In the genomic region with DNA sequence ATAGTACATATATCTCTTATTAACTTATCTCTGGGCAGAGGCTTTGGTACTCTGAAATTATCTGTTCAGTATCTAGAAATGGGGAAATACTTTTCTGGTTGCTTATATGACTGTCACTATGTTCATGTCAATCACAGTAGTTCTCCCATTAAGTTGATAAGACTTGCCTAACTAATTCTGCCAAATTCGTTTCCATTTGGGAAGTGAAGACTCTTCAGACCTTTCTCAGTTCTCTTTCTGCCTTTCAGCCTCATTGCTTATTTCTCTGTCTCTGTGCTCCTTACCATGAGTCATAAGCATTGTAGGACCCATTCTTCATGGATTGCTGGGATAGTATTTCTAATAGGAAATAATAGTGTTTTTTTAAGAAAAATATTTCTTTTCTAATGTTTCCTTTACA, we compare ENCODE assay signal across 28 cellular contexts.
A peak's percentile ranks its signal among the peaks of the same experiment; 100 is the strongest.
DNase-seq lines count a peak whose midpoint lies in the region; ATAC-seq and TF ChIP-seq lines count a peak whose summit lies in the region.
"Had no signal": no experiment of that assay in that cellular context is flagged by ENCODE, and none has a peak within 500 bp of the region (broad histone marks: within the 10 kb centered on the region; RNA-seq: fewer than 3 reads in every experiment).

No MANE protein-coding gene starts in this region.

- ATAC-seq in activated B cell treated with CpG ODN at 0.5 μM for 24 hours (ENCODE audit: low read depth): peak; percentile 25
- ATAC-seq in stimulated activated naive B cell treated with anti-CD40 and anti-IgM and Interleukin-4, amounts not matched to agents 10 μg/mL and 1 μg/mL and 100 μg/mL, for 72 hours (replicated peaks): peak; percentile 88
- ATAC-seq in natural killer cell treated with Interleukin-12 subunit alpha and Interleukin-12 subunit beta and Interleukin-15 and Interleukin-18, amount 100 ng/mL, for 72 hours: no peak
- ATAC-seq: activated T-cell treated with anti-CD3 and anti-CD28 coated beads, Interleukin-2, amount 50 U/mL, for 72 hours; heart right ventricle had no signal

- H3K4me3 Mint-ChIP-seq in activated B cell treated with CpG ODN at 0.5 μM for 24 hours: no peak overlapping the region
- no peak overlapping the region for H3K4me3 Mint-ChIP-seq in stimulated activated naive B cell treated with anti-CD40 and anti-IgM and Interleukin-4, amounts not matched to agents 10 μg/mL and 1 μg/mL and 100 μg/mL, for 72 hours
- no peak overlapping the region for H3K4me3 Mint-ChIP-seq in natural killer cell treated with Interleukin-12 subunit alpha and Interleukin-12 subunit beta and Interleukin-15 and Interleukin-18, amount 100 ng/mL, for 72 hours
- H3K4me3 Mint-ChIP-seq: activated CD4-positive, alpha-beta T cell treated with anti-CD3 and anti-CD28 coated beads for 36 hours; activated T-cell treated with anti-CD3 and anti-CD28 coated beads, Interleukin-2, amount 50 U/mL, for 72 hours; naive B cell; stimulated activated naive CD8-positive, alpha-beta T cell treated with anti-CD3 and anti-CD28 coated beads, Interleukin-15, Interleukin-2, amounts not matched to agents 100 ng/mL and 50 ng/mL, for 24 hours had no signal

- no peaks in the 10 kb centered on the region for H3K27me3 Mint-ChIP-seq in activated B cell treated with CpG ODN at 0.5 μM for 24 hours
- H3K27me3 Mint-ChIP-seq in stimulated activated naive B cell treated with anti-CD40 and anti-IgM and Interleukin-4, amounts not matched to agents 10 μg/mL and 1 μg/mL and 100 μg/mL, for 72 hours: no peaks in the 10 kb centered on the region
- no peaks in the 10 kb centered on the region for H3K27me3 Mint-ChIP-seq in natural killer cell treated with Interleukin-12 subunit alpha and Interleukin-12 subunit beta and Interleukin-15 and Interleukin-18, amount 100 ng/mL, for 72 hours
- H3K27me3 Mint-ChIP-seq: activated CD4-positive, alpha-beta T cell treated with anti-CD3 and anti-CD28 coated beads for 36 hours; naive B cell; stimulated activated naive CD8-positive, alpha-beta T cell treated with anti-CD3 and anti-CD28 coated beads, Interleukin-15, Interleukin-2, amounts not matched to agents 100 ng/mL and 50 ng/mL, for 24 hours had no signal

- intact Hi-C loops in activated B cell treated with CpG ODN at 0.5 μM for 24 hours (cut with micrococcal nuclease): loop anchor here (2.0 kb wide), 1 partner anchor 14 kb away; no protein-coding TSS in a partner anchor

- no peak for TF ChIP-seq CTCF in activated B cell treated with CpG ODN at 0.5 μM for 24 hours (IDR thresholded peaks at IDR 0.05)

- DNase-seq in NOMO-1 treated with DMSO at 0.1 percent for 48 hours (lab: John Stamatoyannopoulos, UW; ENCODE audit: unreplicated experiment) (peak; percentile 43), NOMO-1 treated with dmso at 0.1 percent for 144 hours (lab: John Stamatoyannopoulos, UW; ENCODE audit: unreplicated experiment) (no peak), MV-4-11 (lab: John Stamatoyannopoulos, UW) (peak; percentile 83), activated B cell treated with CpG ODN at 0.5 μM for 24 hours (no peak), LoVo (ENCODE audit: low spot score) (no peak), SK-N-DZ (ENCODE audit: low spot score) (no peak)
- no peak for DNase-seq in stimulated activated naive B cell treated with anti-CD40 and anti-IgM and Interleukin-4, amounts not matched to agents 10 μg/mL and 1 μg/mL and 100 μg/mL, for 72 hours
- no peak for DNase-seq in natural killer cell treated with Interleukin-12 subunit alpha and Interleukin-12 subunit beta and Interleukin-15 and Interleukin-18, amount 100 ng/mL, for 72 hours (ENCODE audit: low spot score)
- DNase-seq: activated CD4-positive, alpha-beta T cell treated with anti-CD3 and anti-CD28 coated beads for 36 hours; activated naive CD4-positive, alpha-beta T cell treated with anti-CD3 and anti-CD28 coated beads, Interleukin-2, amount 50 U/mL, for 16 hours; activated T-cell treated with anti-CD3 and anti-CD28 coated beads, Interleukin-2, amount 50 U/mL, for 72 hours; AML-193; central memory CD4-positive, alpha-beta T cell; DND-41; heart right ventricle; KG1; mesendoderm; naive B cell; NCI-H1092; NCI-H2029 treated with DMSO at 0.1 percent for 48 hours; NCI-H446; NK-92 treated with Interleukin-12 subunit alpha and Interleukin-12 subunit beta, amount 100 ng/mL, for 24 hours; retina; spleen; stimulated activated CD4-positive, alpha-beta T cell treated with anti-CD3 and anti-CD28 coated beads, Interleukin-4, amount 100 ng/mL, for 24 hours; T1000; thyroid gland had no signal

- POLR2A ChIA-PET in activated B cell treated with CpG ODN at 0.5 μM for 24 hours (lab: Charles Lee): interaction anchor here (0.6 kb wide), 1 partner anchor 25 kb away, joined by 4 read pairs; no protein-coding TSS in a partner anchor

- CTCF ChIA-PET in activated B cell treated with CpG ODN at 0.5 μM for 24 hours (lab: Charles Lee): no interaction called here

- no peak overlapping the region for H3K27ac Mint-ChIP-seq in activated B cell treated with CpG ODN at 0.5 μM for 24 hours
- peak overlapping the region; percentile 38 for H3K27ac Mint-ChIP-seq in stimulated activated naive B cell treated with anti-CD40 and anti-IgM and Interleukin-4, amounts not matched to agents 10 μg/mL and 1 μg/mL and 100 μg/mL, for 72 hours
- no peak overlapping the region for H3K27ac Mint-ChIP-seq in natural killer cell treated with Interleukin-12 subunit alpha and Interleukin-12 subunit beta and Interleukin-15 and Interleukin-18, amount 100 ng/mL, for 72 hours
- H3K27ac Mint-ChIP-seq: stimulated activated naive CD8-positive, alpha-beta T cell treated with anti-CD3 and anti-CD28 coated beads, Interleukin-15, Interleukin-2, amounts not matched to agents 100 ng/mL and 50 ng/mL, for 24 hours had no signal

- peaks cover 35% of the 10 kb centered on the region for H3K4me1 Mint-ChIP-seq in activated B cell treated with CpG ODN at 0.5 μM for 24 hours
- peaks cover 26 to 43% of the 10 kb centered on the region in 2 donors for H3K4me1 Mint-ChIP-seq in stimulated activated naive B cell treated with anti-CD40 and anti-IgM and Interleukin-4, amounts not matched to agents 10 μg/mL and 1 μg/mL and 100 μg/mL, for 72 hours
- peaks cover 2 to 13% of the 10 kb centered on the region in 2 donors for H3K4me1 Mint-ChIP-seq in natural killer cell treated with Interleukin-12 subunit alpha and Interleukin-12 subunit beta and Interleukin-15 and Interleukin-18, amount 100 ng/mL, for 72 hours (ENCODE audit: low read depth in 2 of 2)

- no peaks in the 10 kb centered on the region for H3K9me3 Mint-ChIP-seq in activated B cell treated with CpG ODN at 0.5 μM for 24 hours
- no peaks in the 10 kb centered on the region for H3K9me3 Mint-ChIP-seq in stimulated activated naive B cell treated with anti-CD40 and anti-IgM and Interleukin-4, amounts not matched to agents 10 μg/mL and 1 μg/mL and 100 μg/mL, for 72 hours
- no peaks in the 10 kb centered on the region for H3K9me3 Mint-ChIP-seq in natural killer cell treated with Interleukin-12 subunit alpha and Interleukin-12 subunit beta and Interleukin-15 and Interleukin-18, amount 100 ng/mL, for 72 hours
- H3K9me3 Mint-ChIP-seq: activated T-cell treated with anti-CD3 and anti-CD28 coated beads, Interleukin-2, amount 50 U/mL, for 72 hours; naive B cell; stimulated activated naive CD8-positive, alpha-beta T cell treated with anti-CD3 and anti-CD28 coated beads, Interleukin-15, Interleukin-2, amounts not matched to agents 100 ng/mL and 50 ng/mL, for 24 hours had no signal

- peaks cover 11% of the 10 kb centered on the region for H3K36me3 Mint-ChIP-seq in activated B cell treated with CpG ODN at 0.5 μM for 24 hours (ENCODE audit: low read depth)
- peaks cover 15 to 24% of the 10 kb centered on the region in 2 donors for H3K36me3 Mint-ChIP-seq in stimulated activated naive B cell treated with anti-CD40 and anti-IgM and Interleukin-4, amounts not matched to agents 10 μg/mL and 1 μg/mL and 100 μg/mL, for 72 hours
- no peaks in the 10 kb centered on the region for H3K36me3 Mint-ChIP-seq in natural killer cell treated with Interleukin-12 subunit alpha and Interleukin-12 subunit beta and Interleukin-15 and Interleukin-18, amount 100 ng/mL, for 72 hours
- H3K36me3 Mint-ChIP-seq: naive B cell had no signal

Comparison
In these comparisons a context has a peak if more than half of its experiments do, and no peak if none do; other contexts are left out.
1. DNase-seq: peak in NOMO-1 treated with DMSO at 0.1 percent for 48 hours (single experiment) and MV-4-11 (single experiment); none in NOMO-1 treated with dmso at 0.1 percent for 144 hours (single experiment), activated B cell treated with CpG ODN at 0.5 μM for 24 hours (single experiment), stimulated activated naive B cell treated with anti-CD40 and anti-IgM and Interleukin-4, amounts not matched to agents 10 μg/mL and 1 μg/mL and 100 μg/mL, for 72 hours (single experiment), LoVo (single experiment), SK-N-DZ (single experiment) and natural killer cell treated with Interleukin-12 subunit alpha and Interleukin-12 subunit beta and Interleukin-15 and Interleukin-18, amount 100 ng/mL, for 72 hours (single experiment).
2. ATAC-seq: peak in activated B cell treated with CpG ODN at 0.5 μM for 24 hours (single experiment) and stimulated activated naive B cell treated with anti-CD40 and anti-IgM and Interleukin-4, amounts not matched to agents 10 μg/mL and 1 μg/mL and 100 μg/mL, for 72 hours (2 of 2); none in natural killer cell treated with Interleukin-12 subunit alpha and Interleukin-12 subunit beta and Interleukin-15 and Interleukin-18, amount 100 ng/mL, for 72 hours (0 of 2).